ENCODE assay signal across 1 cellular context in genomic region chr12:54000105-54000773, GRCh38.
TF ChIP-seq lines count a peak whose summit lies in the region.

TSS of gene HOXC9 (plus strand) at chr12:54000161. CDS start at chr12:54000189, 28 bp downstream.

TF ChIP-seq in HepG2, 621 proteins besides CTCF, POLR2A, EP300 and RAD21 (continued from another document):
- TF ChIP-seq TEAD2 (CRISPR knock-in tag; IDR thresholded peaks at IDR 0.05) (no peak), GABPB1 (CRISPR knock-in tag; IDR thresholded peaks at IDR 0.05) (peak; percentile 54; the same call in 1 of the 2 replicates), HES4 (CRISPR knock-in tag; IDR thresholded peaks at IDR 0.05; ENCODE audit: borderline replicate concordance) (0 out of 2 replicates have a peak, but pooled peaks have one; percentile 61), ZFY (CRISPR knock-in tag; IDR thresholded peaks at IDR 0.05) (peak; percentile 57), NCOA1 (CRISPR knock-in tag; IDR thresholded peaks at IDR 0.05) (no peak), ZNF564 (CRISPR knock-in tag; IDR thresholded peaks at IDR 0.05) (0 out of 2 replicates have a peak, but pooled peaks have one; percentile 24), ZNF768 (CRISPR knock-in tag; IDR thresholded peaks at IDR 0.05) (peak; percentile 24; the same call in 1 of the 2 replicates), ZNF772 (CRISPR knock-in tag; IDR thresholded peaks at IDR 0.05) (peak; percentile 19; the same call in 1 of the 2 replicates), ARID2 (CRISPR knock-in tag; IDR thresholded peaks at IDR 0.05; ENCODE audit: borderline replicate concordance) (0 out of 2 replicates have a peak, but pooled peaks have one; percentile 15), SALL2 (CRISPR knock-in tag; IDR thresholded peaks at IDR 0.05) (peak; percentile 58), MTERF4 (CRISPR knock-in tag; IDR thresholded peaks at IDR 0.05) (0 out of 2 replicates have a peak, but pooled peaks have one; percentile 13), ERF (CRISPR knock-in tag; IDR thresholded peaks at IDR 0.05) (no peak), ZIK1 (CRISPR knock-in tag; IDR thresholded peaks at IDR 0.05; ENCODE audit: borderline replicate concordance, low read depth) (no peak), ATAD3A (CRISPR knock-in tag; IDR thresholded peaks at IDR 0.05) (no peak), UBTF (CRISPR knock-in tag; IDR thresholded peaks at IDR 0.05) (peak; percentile 87), ZNF598 (CRISPR knock-in tag; IDR thresholded peaks at IDR 0.05; ENCODE audit: borderline replicate concordance) (0 out of 2 replicates have a peak, but pooled peaks have one; percentile 34), EED (CRISPR knock-in tag; IDR thresholded peaks at IDR 0.05) (0 out of 2 replicates have a peak, but pooled peaks have one; percentile 27), ZBTB3 (CRISPR knock-in tag; IDR thresholded peaks at IDR 0.05; ENCODE audit: borderline replicate concordance, low read depth) (no peak)
- TF ChIP-seq, protein P1, sequence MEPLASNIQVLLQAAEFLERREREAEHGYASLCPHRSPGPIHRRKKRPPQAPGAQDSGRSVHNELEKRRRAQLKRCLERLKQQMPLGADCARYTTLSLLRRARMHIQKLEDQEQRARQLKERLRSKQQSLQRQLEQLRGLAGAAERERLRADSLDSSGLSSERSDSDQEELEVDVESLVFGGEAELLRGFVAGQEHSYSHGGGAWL (CRISPR knock-in tag; IDR thresholded peaks at IDR 0.05) = 0 out of 2 replicates have a peak, but pooled peaks have one; percentile 44
- TF ChIP-seq, protein P2, sequence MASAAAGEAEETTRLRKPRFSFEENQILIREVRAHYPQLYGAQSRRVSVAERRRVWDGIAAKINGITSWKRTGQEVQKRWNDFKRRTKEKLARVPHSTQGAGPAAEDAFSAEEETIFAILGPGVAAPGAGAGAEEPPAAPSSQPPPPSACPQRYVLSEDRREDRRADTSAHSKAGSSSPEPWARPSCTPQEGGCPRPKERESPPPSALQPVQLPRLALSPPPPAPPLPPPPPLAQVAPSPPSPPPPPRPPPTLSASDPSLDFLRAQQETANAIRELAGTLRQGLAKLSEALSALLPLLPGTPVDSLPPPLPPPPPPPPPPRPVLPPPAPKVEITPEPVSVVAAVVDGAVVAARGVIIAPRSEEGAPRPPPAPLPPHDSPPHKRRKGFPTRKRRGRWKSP (CRISPR knock-in tag; IDR thresholded peaks at IDR 0.05) = 0 out of 2 replicates have a peak, but pooled peaks have one; percentile 34
- TF ChIP-seq, protein P3, sequence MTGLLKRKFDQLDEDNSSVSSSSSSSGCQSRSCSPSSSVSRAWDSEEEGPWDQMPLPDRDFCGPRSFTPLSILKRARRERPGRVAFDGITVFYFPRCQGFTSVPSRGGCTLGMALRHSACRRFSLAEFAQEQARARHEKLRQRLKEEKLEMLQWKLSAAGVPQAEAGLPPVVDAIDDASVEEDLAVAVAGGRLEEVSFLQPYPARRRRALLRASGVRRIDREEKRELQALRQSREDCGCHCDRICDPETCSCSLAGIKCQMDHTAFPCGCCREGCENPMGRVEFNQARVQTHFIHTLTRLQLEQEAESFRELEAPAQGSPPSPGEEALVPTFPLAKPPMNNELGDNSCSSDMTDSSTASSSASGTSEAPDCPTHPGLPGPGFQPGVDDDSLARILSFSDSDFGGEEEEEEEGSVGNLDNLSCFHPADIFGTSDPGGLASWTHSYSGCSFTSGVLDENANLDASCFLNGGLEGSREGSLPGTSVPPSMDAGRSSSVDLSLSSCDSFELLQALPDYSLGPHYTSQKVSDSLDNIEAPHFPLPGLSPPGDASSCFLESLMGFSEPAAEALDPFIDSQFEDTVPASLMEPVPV (CRISPR knock-in tag; IDR thresholded peaks at IDR 0.05) = peak; percentile 64; the same call in 1 of the 2 replicates
- TF ChIP-seq, protein P4, sequence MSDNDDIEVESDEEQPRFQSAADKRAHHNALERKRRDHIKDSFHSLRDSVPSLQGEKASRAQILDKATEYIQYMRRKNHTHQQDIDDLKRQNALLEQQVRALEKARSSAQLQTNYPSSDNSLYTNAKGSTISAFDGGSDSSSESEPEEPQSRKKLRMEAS (IDR thresholded peaks at IDR 0.05) = peak; percentile 65; the same call in 1 of the 2 replicates
TF ChIP-seq in HepG2: peak in this region for 57.
